Comparison of ENCODE assay signal across 21 cellular contexts in genomic region chrX:84155938-84156337, GRCh38. TPM values are rescaled to one million over a fixed set of nuclear protein-coding genes. Genes with fewer than 3 reads are reported as not detected.
A peak's percentile ranks its signal among the peaks of the same experiment; 100 is the strongest.
DNase-seq lines count a peak whose midpoint lies in the region; ATAC-seq, FAIRE-seq and TF ChIP-seq lines count a peak whose summit lies in the region.
"Had no signal": no experiment of that assay in that cellular context is flagged by ENCODE, and none has a peak within 500 bp of the region (broad histone marks: within the 10 kb centered on the region; RNA-seq: fewer than 3 reads in every experiment).

No MANE protein-coding gene starts in this region.

- H3K4me1 ChIP-seq in IMR-90 (ENCODE audit: control insufficient read depth, insufficient read depth, low read length) (no peaks in the 10 kb centered on the region), kidney (ENCODE audit: control insufficient read depth in 1 of 2, insufficient read depth in 1 of 2, low read depth in 1 of 2, low read length in 2 of 2) (no peaks in the 10 kb centered on the region)
- H3K4me1 ChIP-seq: A549 had no signal

- H2AK5ac ChIP-seq in IMR-90 (ENCODE audit: low read depth, low read length): no peak overlapping the region

- TF ChIP-seq CTCF in IMR-90 (conservative IDR thresholded peaks at IDR 0.05; ENCODE audit: low read depth, low read length) (no peak), bronchial epithelial cell (IDR thresholded peaks at IDR 0.05; ENCODE audit: insufficient read depth, low read length, severe bottlenecking) (no peak), kidney (IDR thresholded peaks at IDR 0.05; ENCODE audit: borderline replicate concordance, extremely low read depth, insufficient read depth) (no peak)

- H3K4me3 ChIP-seq in IMR-90 (ENCODE audit: insufficient read depth, low read depth, low read length): no peak overlapping the region
- no peak overlapping the region for H3K4me3 ChIP-seq in bronchial epithelial cell (ENCODE audit: low read depth, low read length)
- H3K4me3 ChIP-seq in kidney (ENCODE audit: low read length in 2 of 2): no peak overlapping the region
- H3K4me3 ChIP-seq: A549 had no signal

- no peak overlapping the region for H2AFZ ChIP-seq in IMR-90 (replicated peaks; ENCODE audit: low read length, poor library complexity)

- ATAC-seq in IMR-90 (ENCODE audit: low read depth): 0 out of 2 replicates have a peak, but pooled peaks have one; percentile 17
- ATAC-seq in GM19463 (IDR thresholded peaks at IDR 0.05; ENCODE audit: unreplicated experiment): no peak
- ATAC-seq: A549 had no signal

- H2BK20ac ChIP-seq in IMR-90 (ENCODE audit: low read depth, low read length): no peak overlapping the region

- CTCF ChIA-PET in IMR-90 (lab: Yijun Ruan, JAX): no interaction called here

- H3K9ac ChIP-seq in IMR-90 (ENCODE audit: low read depth, low read length): no peak overlapping the region
- H3K9ac ChIP-seq in kidney (ENCODE audit: low read length in 2 of 2): no peak overlapping the region
- H3K9ac ChIP-seq: KMS-11 had no signal

- H3K9me1 ChIP-seq in IMR-90 (ENCODE audit: insufficient read depth, low read length): no peaks in the 10 kb centered on the region

- no peaks in the 10 kb centered on the region for H4K20me1 ChIP-seq in IMR-90 (ENCODE audit: insufficient read depth, low read length)

- no peak overlapping the region for H4K8ac ChIP-seq in IMR-90 (ENCODE audit: low read depth in 2 of 2, low read length in 2 of 2)

- BruUV-seq in IMR-90 (replicated peaks; lab: Mats Ljungman, UMichigan): no TSS peak

- H3K36me3 ChIP-seq in IMR-90 (ENCODE audit: control insufficient read depth, insufficient read depth, low read length): no peaks in the 10 kb centered on the region
- no peaks in the 10 kb centered on the region for H3K36me3 ChIP-seq in bronchial epithelial cell (ENCODE audit: control insufficient read depth, insufficient read depth, low read length)
- no peaks in the 10 kb centered on the region for H3K36me3 ChIP-seq in kidney (ENCODE audit: control insufficient read depth in 1 of 2, insufficient read depth in 2 of 2, low read length in 2 of 2)

- no peak overlapping the region for H3K4ac ChIP-seq in IMR-90 (ENCODE audit: low read depth, low read length)

- no peak for TF ChIP-seq POLR2A in IMR-90 (IDR thresholded peaks at IDR 0.05; ENCODE audit: low read depth, low read length)

- DNase-seq in EH (ENCODE audit: low read depth) (peak; percentile 2), IMR-90 (peak; percentile 35), bronchial epithelial cell (ENCODE audit: low read depth) (peak; percentile 47), kidney (no peak), AG20443 (ENCODE audit: low spot score) (no peak), NCI-H2107 (lab: John Stamatoyannopoulos, UW) (no peak), cerebellar nuclear complex (lab: John Stamatoyannopoulos, UW) (no peak)
- DNase-seq: CD4-positive, CD25-positive, alpha-beta regulatory T cell; MV-4-11; NCI-H1105 treated with DMSO at 0.1 percent for 48 hours; NCI-H2171 treated with DMSO at 0.1 percent for 48 hours; NCI-H526; SHP77 had no signal

- H3K56ac ChIP-seq in IMR-90 (ENCODE audit: extremely low read depth, insufficient read depth, low read length): no peak overlapping the region

- WGBS in IMR-90 (ENCODE audit: extremely low coverage in 2 of 2, insufficient read length in 1 of 2), 2 experiments: no CpG with 5 or more reads among the region's 3 CpGs

- no peak overlapping the region for H2AK9ac ChIP-seq in IMR-90 (replicated peaks; ENCODE audit: low read depth, low read length, poor library complexity)

- no peak overlapping the region for H3K27ac ChIP-seq in IMR-90 (ENCODE audit: insufficient read depth, low read length)
- H3K27ac ChIP-seq in kidney (ENCODE audit: low read depth in 2 of 2, low read length in 2 of 2): no peak overlapping the region
- H3K27ac ChIP-seq: A549, KMS-11 had no signal

- dilution Hi-C loops in IMR-90 (cut with HindIII; ENCODE audit: low sequenced_read_pairs, unreplicated experiment): no loop called here

- no peaks in the 10 kb centered on the region for H3K27me3 ChIP-seq in IMR-90 (ENCODE audit: control insufficient read depth, insufficient read depth, low read length)
- no peaks in the 10 kb centered on the region for H3K27me3 ChIP-seq in bronchial epithelial cell (ENCODE audit: control insufficient read depth, insufficient read depth, low read length)

- no peaks in the 10 kb centered on the region for H3K79me1 ChIP-seq in IMR-90 (ENCODE audit: low read depth in 1 of 2, low read length in 2 of 2)

- H3K14ac ChIP-seq in IMR-90 (replicated peaks; ENCODE audit: low read depth, low read length): no peak overlapping the region

- no peak overlapping the region for H2BK120ac ChIP-seq in IMR-90 (ENCODE audit: low read depth, low read length)

- H3K18ac ChIP-seq in IMR-90 (ENCODE audit: low read depth, low read length): no peak overlapping the region

- no peak overlapping the region for H3K4me2 ChIP-seq in IMR-90 (ENCODE audit: low read depth, low read length)
- H3K4me2 ChIP-seq: A549, KMS-11 had no signal

- no peak for TF ChIP-seq RAD21 in IMR-90 (IDR thresholded peaks at IDR 0.05; ENCODE audit: low read length)

- intact Hi-C loops in IMR-90 (cut with micrococcal nuclease) (no loop called here), kidney (cut with DNase I) (no loop called here)

- no peak overlapping the region for H4K91ac ChIP-seq in IMR-90 (ENCODE audit: insufficient read depth, low read depth, low read length)

- POLR2A ChIA-PET in IMR-90 (lab: Charles Lee; ENCODE audit: unreplicated experiment): no interaction called here

- H2BK5ac ChIP-seq in IMR-90 (ENCODE audit: low read depth, low read length, poor library complexity, severe bottlenecking): no peak overlapping the region

- H3K23ac ChIP-seq in IMR-90 (ENCODE audit: low read depth, low read length): no peak overlapping the region

- H2BK15ac ChIP-seq in IMR-90 (ENCODE audit: low read depth, low read length): no peak overlapping the region

- no peak overlapping the region for H4K5ac ChIP-seq in IMR-90 (ENCODE audit: low read depth, low read length)

- in situ Hi-C loops in IMR-90 (cut with MboI; ENCODE audit: low sequenced_read_pairs): no loop called here

- FAIRE-seq in bronchial epithelial cell (lab: Jason Lieb, UNC) (no peak), kidney (lab: Jason Lieb, UNC) (peak; percentile 37)
- FAIRE-seq: GM12891, GM18507, H1, HTR-8/SVneo had no signal

- H3K9me3 ChIP-seq in IMR-90 (ENCODE audit: control insufficient read depth, insufficient read depth, low read length) (no peaks in the 10 kb centered on the region), kidney (ENCODE audit: control insufficient read depth in 1 of 2, low read length in 2 of 2) (no peaks in the 10 kb centered on the region)
- H3K9me3 ChIP-seq: A549 had no signal

TF ChIP-seq in IMR-90, 13 proteins besides CTCF, POLR2A, EP300 and RAD21:
- TF ChIP-seq MXI1 (IDR thresholded peaks at IDR 0.05; ENCODE audit: borderline replicate concordance, low read depth, low read length): no peak
- 0 out of 2 replicates have a peak, but pooled peaks have one; percentile 3 for TF ChIP-seq CEBPB (IDR thresholded peaks at IDR 0.05; ENCODE audit: low read depth, low read length)

RNA-seq across cellular contexts. Expression of gene RPS6KA6, which starts 32.1 kb away (rescaled TPM):
- total RNA-seq in IMR-90 (2012; rRNA removed) (6.8 and 9.4 TPM in 2 replicates), bronchial epithelial cell (5.3 and 6.0 TPM in 2 replicates), kidney (12.1 TPM)
- polyA plus RNA-seq in IMR-90 (2012; rRNA removed) (2.6 and 3.6 TPM in 2 replicates), kidney (ENCODE audit: insufficient read depth, low read depth, low replicate concordance) (4.7 TPM)
- polyA plus RNA-seq in IMR-90 (2012; cell fraction: cytosol; rRNA removed): 0.38 and 0.75 TPM in 2 replicates
- 1.2 and 7.6 TPM in 2 replicates for polyA plus RNA-seq in IMR-90 (2012; cell fraction: nucleus; rRNA removed; ENCODE audit: low replicate concordance)
- total RNA-seq: RPMI7951 had no signal

Comparison
In these comparisons a context has a peak if more than half of its experiments do, and no peak if none do; other contexts are left out.
1. DNase-seq: peak in EH (single experiment), IMR-90 (single experiment) and bronchial epithelial cell (single experiment); none in kidney (single experiment), AG20443 (single experiment), NCI-H2107 (single experiment) and cerebellar nuclear complex (0 of 2).